ENCODE assay signal across 8 cellular contexts in genomic region chr14:92729632-92730358, GRCh38. TPM values are rescaled to one million over a fixed set of nuclear protein-coding genes. Genes with fewer than 3 reads are reported as not detected.
DNase-seq lines count a peak whose midpoint lies in the region; ATAC-seq and TF ChIP-seq lines count a peak whose summit lies in the region.

No MANE protein-coding gene starts in this region.

- H3K36me3 Mint-ChIP-seq in chondrocyte (ENCODE audit: low read depth): peaks cover 25% of the 10 kb centered on the region

- intact Hi-C loops in head of caudate nucleus (cut with DNase I): no loop called here

- peak; percentile 81 for ATAC-seq in GM21423 (IDR thresholded peaks at IDR 0.05; ENCODE audit: unreplicated experiment)

- no peaks in the 10 kb centered on the region for H3K27me3 Mint-ChIP-seq in chondrocyte (ENCODE audit: low read depth)

- H3K9me3 Mint-ChIP-seq in chondrocyte (ENCODE audit: low read depth): peaks cover 4% of the 10 kb centered on the region

- no peak overlapping the region for H3K4me3 ChIP-seq in cardiac fibroblast (replicated peaks in 1 of 2; ENCODE audit: low read depth in 2 of 2, low read length in 2 of 2)

- H3K4me3 Mint-ChIP-seq in chondrocyte (ENCODE audit: unreplicated experiment): no peak overlapping the region

- H3K27ac Mint-ChIP-seq in chondrocyte (ENCODE audit: unreplicated experiment): no peak overlapping the region

- peaks cover 21% of the 10 kb centered on the region for H3K4me1 Mint-ChIP-seq in chondrocyte (ENCODE audit: low read depth)

- in situ Hi-C loops in Caki2 (cut with HindIII; ENCODE audit: low pct_unique_long_range_greater_than_20kb, low sequenced_read_pairs): no loop called here

- TF ChIP-seq CTCF in cardiac fibroblast (IDR thresholded peaks at IDR 0.05; ENCODE audit: low read depth, low read length): no peak
- no peak for TF ChIP-seq CTCF in chondrocyte (IDR thresholded peaks at IDR 0.05)

- DNase-seq in Caki2 (ENCODE audit: low read depth) (peak; percentile 25), HT1080 (ENCODE audit: low read depth) (peak; percentile 91), cardiac fibroblast (ENCODE audit: low read depth in 2 of 2) (peak; percentile 76 to 86), head of caudate nucleus (no peak), cerebellar nuclear complex (lab: John Stamatoyannopoulos, UW) (no peak), chondrocyte (ENCODE audit: low spot score) (no peak), NCI-H2227 treated with DMSO at 0.1 percent for 48 hours (lab: John Stamatoyannopoulos, UW) (no peak)

RNA-seq across cellular contexts. Expression of gene LGMN, which starts 18.6 kb away (rescaled TPM):
- total RNA-seq in Caki2 (2014; rRNA removed; shearing (Covaris generic); ENCODE audit: low replicate concordance): 48.2 and 63.5 TPM in 2 replicates
- 26.5 and 29.5 TPM in 2 replicates for total RNA-seq in HT1080 (2014; rRNA removed; shearing (Covaris generic))
- polyA plus RNA-seq in HT1080 (2015; cell fraction: cytosol; rRNA removed): 19.5 and 20.5 TPM in 2 replicates
- polyA plus RNA-seq in HT1080 (2015; cell fraction: nucleus; rRNA removed): 43.8 and 52.6 TPM in 2 replicates
- total RNA-seq in chondrocyte: 72.2 to 134 TPM (median 130 TPM) in 3 replicates

Comparison
In these comparisons a context has a peak if more than half of its experiments do, and no peak if none do; other contexts are left out.
1. DNase-seq: peak in Caki2 (single experiment), HT1080 (single experiment) and cardiac fibroblast (2 of 2); none in head of caudate nucleus (0 of 42), cerebellar nuclear complex (0 of 2), chondrocyte (single experiment) and NCI-H2227 treated with DMSO at 0.1 percent for 48 hours (single experiment).